Comparison of ENCODE assay signal across 20 cellular contexts in the genomic region with DNA sequence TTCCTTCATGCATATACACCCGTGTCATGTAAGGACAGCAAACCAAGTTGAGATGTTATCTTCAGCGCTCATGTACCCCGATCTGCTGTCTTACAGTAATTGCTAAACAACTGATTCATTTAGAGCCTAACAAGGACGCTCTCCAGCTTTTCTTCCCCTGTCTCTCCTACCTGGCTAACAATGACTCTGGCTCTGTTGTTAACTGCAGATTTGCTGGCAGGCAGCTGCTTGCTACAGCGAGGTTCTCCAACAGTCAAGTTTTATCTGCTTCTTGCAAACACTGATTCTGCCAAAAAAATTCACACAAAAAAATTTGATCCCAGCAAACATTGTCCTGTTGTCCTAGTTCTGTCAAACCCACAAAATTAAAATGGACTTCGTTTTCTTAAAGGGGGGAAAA.
"Had no signal": no experiment of that assay in that cellular context is flagged by ENCODE, and none has a peak within 500 bp of the region (broad histone marks: within the 10 kb centered on the region; RNA-seq: fewer than 3 reads in every experiment).

No MANE protein-coding gene starts in this region.

- H3K4me1 Mint-ChIP-seq: stimulated activated memory B cell treated with anti-CD40 and anti-IgM and Interleukin-4, amounts not matched to agents 10 μg/mL and 1 μg/mL and 100 μg/mL, for 72 hours had no signal

- H3K27ac Mint-ChIP-seq: naive thymus-derived CD4-positive, alpha-beta T cell; nephron progenitor cell; stimulated activated memory B cell treated with anti-CD40 and anti-IgM and Interleukin-4, amounts not matched to agents 10 μg/mL and 1 μg/mL and 100 μg/mL, for 72 hours; stimulated activated naive CD8-positive, alpha-beta T cell treated with anti-CD3 and anti-CD28 coated beads, Interleukin-15, Interleukin-2, amounts not matched to agents 100 ng/mL and 50 ng/mL, for 24 hours had no signal

- H3K27ac ChIP-seq: dorsolateral prefrontal cortex, epithelial cell of prostate, esophagus muscularis mucosa, gastrocnemius medialis, psoas muscle, spleen, tibial artery, upper lobe of left lung, vagina had no signal

- H3K36me3 Mint-ChIP-seq: naive thymus-derived CD4-positive, alpha-beta T cell; stimulated activated memory B cell treated with anti-CD40 and anti-IgM and Interleukin-4, amounts not matched to agents 10 μg/mL and 1 μg/mL and 100 μg/mL, for 72 hours had no signal

- H3K36me3 ChIP-seq: esophagus muscularis mucosa, gastrocnemius medialis, spleen, tibial artery, upper lobe of left lung, vagina had no signal

- ATAC-seq: gastrocnemius medialis; naive thymus-derived CD4-positive, alpha-beta T cell; psoas muscle; sciatic nerve had no signal

- H3K4me3 Mint-ChIP-seq: naive thymus-derived CD4-positive, alpha-beta T cell; nephron progenitor cell; stimulated activated memory B cell treated with anti-CD40 and anti-IgM and Interleukin-4, amounts not matched to agents 10 μg/mL and 1 μg/mL and 100 μg/mL, for 72 hours; stimulated activated naive CD8-positive, alpha-beta T cell treated with anti-CD3 and anti-CD28 coated beads, Interleukin-15, Interleukin-2, amounts not matched to agents 100 ng/mL and 50 ng/mL, for 24 hours had no signal

- H3K27me3 ChIP-seq: upper lobe of left lung, vagina had no signal

- DNase-seq: cortex of kidney; dorsolateral prefrontal cortex; effector memory CD4-positive, alpha-beta T cell; gastrocnemius medialis; glutamatergic neuron; naive thymus-derived CD4-positive, alpha-beta T cell; nephron progenitor cell; psoas muscle; spleen; stimulated activated CD4-positive, alpha-beta T cell treated with anti-CD3 and anti-CD28 coated beads, Interleukin-15, amount 100 ng/mL, for 24 hours; stimulated activated CD4-positive, alpha-beta T cell treated with anti-CD3 and anti-CD28 coated beads, Interleukin-1b, Interleukin-23, amount 100 ng/mL, for 48 hours; stimulated activated CD4-positive, alpha-beta T cell treated with anti-CD3 and anti-CD28 coated beads, Interleukin-4, amount 100 ng/mL, for 24 hours; tibial artery; upper lobe of left lung had no signal

- H3K4me3 ChIP-seq: dorsolateral prefrontal cortex, esophagus muscularis mucosa, gastrocnemius medialis, psoas muscle, spleen, tibial artery, upper lobe of left lung, vagina had no signal

- H3K9me3 Mint-ChIP-seq: naive thymus-derived CD4-positive, alpha-beta T cell; nephron progenitor cell; stimulated activated memory B cell treated with anti-CD40 and anti-IgM and Interleukin-4, amounts not matched to agents 10 μg/mL and 1 μg/mL and 100 μg/mL, for 72 hours; stimulated activated naive CD8-positive, alpha-beta T cell treated with anti-CD3 and anti-CD28 coated beads, Interleukin-15, Interleukin-2, amounts not matched to agents 100 ng/mL and 50 ng/mL, for 24 hours had no signal

- H3K4me1 ChIP-seq: esophagus muscularis mucosa, gastrocnemius medialis, psoas muscle, spleen, tibial artery, upper lobe of left lung, vagina had no signal

- H3K9me3 ChIP-seq: esophagus muscularis mucosa, gastrocnemius medialis, psoas muscle, spleen, tibial artery, upper lobe of left lung, vagina had no signal
